12 cellular contexts compared by ENCODE assay signal in the genomic region with DNA sequence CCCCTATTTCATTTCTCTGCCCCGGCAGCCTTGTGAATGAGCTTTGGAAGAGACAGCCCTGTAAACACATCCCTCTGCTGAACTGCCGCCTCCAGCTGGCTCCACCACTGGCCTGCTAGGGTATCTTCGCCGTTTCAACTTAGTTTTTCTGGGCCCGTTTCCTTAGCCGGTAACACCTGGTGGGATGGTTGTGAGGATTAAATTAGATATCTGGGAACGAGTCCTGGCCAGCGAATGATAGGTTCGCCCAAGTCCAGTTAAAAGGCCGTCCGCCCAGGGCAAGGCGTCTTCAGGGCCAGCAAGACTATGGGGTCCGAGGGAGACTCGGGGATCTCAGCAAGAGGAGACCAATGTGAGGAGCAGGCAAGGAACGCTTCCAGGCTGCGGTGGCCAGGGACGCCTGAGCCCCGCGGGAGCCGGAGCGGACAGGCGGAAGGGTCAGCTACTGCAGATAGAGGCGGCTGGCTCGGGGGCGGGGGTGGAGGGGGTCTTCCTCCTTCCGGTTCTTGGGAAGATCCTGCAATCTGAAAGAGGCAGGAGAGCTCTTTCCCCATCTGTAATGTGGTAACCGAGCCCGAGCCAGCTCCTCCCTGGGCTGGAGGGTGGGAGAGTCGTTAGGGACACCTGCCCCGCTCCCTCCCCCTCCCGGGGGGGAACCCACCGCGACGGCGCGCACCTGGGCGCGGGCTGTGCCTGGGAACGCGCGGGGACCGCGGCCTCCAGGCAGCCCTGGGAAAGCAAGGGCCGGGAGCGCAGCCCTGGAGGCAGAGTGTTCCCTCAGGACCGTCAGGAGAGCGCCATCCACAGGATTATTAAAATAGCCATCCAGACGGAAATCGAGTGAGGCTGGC. TPM values are rescaled to one million over a fixed set of nuclear protein-coding genes. Genes with fewer than 3 reads are reported as not detected.
A peak's percentile ranks its signal among the peaks of the same experiment; 100 is the strongest.
DNase-seq lines count a peak whose midpoint lies in the region; ATAC-seq lines count a peak whose summit lies in the region.
"Had no signal": no experiment of that assay in that cellular context is flagged by ENCODE, and none has a peak within 500 bp of the region (broad histone marks: within the 10 kb centered on the region; RNA-seq: fewer than 3 reads in every experiment).

No MANE protein-coding gene starts in this region.

- H3K27ac Mint-ChIP-seq in stimulated activated memory B cell treated with anti-CD40 and anti-IgM and Interleukin-4, amounts not matched to agents 10 μg/mL and 1 μg/mL and 100 μg/mL, for 72 hours, result no peak overlapping the region

- H3K27me3 Mint-ChIP-seq in stimulated activated memory B cell treated with anti-CD40 and anti-IgM and Interleukin-4, amounts not matched to agents 10 μg/mL and 1 μg/mL and 100 μg/mL, for 72 hours, result peaks cover 8% of the 10 kb centered on the region

- no peaks in the 10 kb centered on the region for H3K36me3 Mint-ChIP-seq in stimulated activated memory B cell treated with anti-CD40 and anti-IgM and Interleukin-4, amounts not matched to agents 10 μg/mL and 1 μg/mL and 100 μg/mL, for 72 hours

- ATAC-seq in stimulated activated memory B cell treated with anti-CD40 and anti-IgM and Interleukin-4, amounts not matched to agents 10 μg/mL and 1 μg/mL and 100 μg/mL, for 72 hours, result no peak
- ATAC-seq: A549, K562 had no signal

- peaks cover 14% of the 10 kb centered on the region for H3K4me1 Mint-ChIP-seq in stimulated activated memory B cell treated with anti-CD40 and anti-IgM and Interleukin-4, amounts not matched to agents 10 μg/mL and 1 μg/mL and 100 μg/mL, for 72 hours

- peak overlapping the region; percentile 37 for H3K4me3 Mint-ChIP-seq in stimulated activated memory B cell treated with anti-CD40 and anti-IgM and Interleukin-4, amounts not matched to agents 10 μg/mL and 1 μg/mL and 100 μg/mL, for 72 hours

- DNase-seq in NCI-H748 (lab: John Stamatoyannopoulos, UW; ENCODE audit: unreplicated experiment) (peak; percentile 32), NCI-H748 treated with DMSO at 0.1 percent for 48 hours (lab: John Stamatoyannopoulos, UW) (no peak), astrocyte of the hippocampus (ENCODE audit: low read depth, low spot score) (peak; percentile 18), iris pigment epithelial cell (ENCODE audit: low read depth) (peak; percentile 9), amniotic stem cell (lab: John Stamatoyannopoulos, UW) (no peak), mesenteric fat pad (ENCODE audit: low spot score) (no peak)
- DNase-seq in stimulated activated naive CD4-positive, alpha-beta T cell treated with Interleukin-2 at 50 U/mL for 16 hours (lab: John Stamatoyannopoulos, UW), result no peak
- DNase-seq: SJCRH30; stimulated activated CD4-positive, alpha-beta T cell treated with anti-CD3 and anti-CD28 coated beads, Interleukin-12 subunit alpha, Interleukin-12 subunit beta, amount 100 ng/mL, for 4 hours had no signal

- no peaks in the 10 kb centered on the region for H3K9me3 Mint-ChIP-seq in stimulated activated memory B cell treated with anti-CD40 and anti-IgM and Interleukin-4, amounts not matched to agents 10 μg/mL and 1 μg/mL and 100 μg/mL, for 72 hours

RNA-seq across cellular contexts. Expression of gene PTCRA, which starts 4.5 kb away (rescaled TPM):
- total RNA-seq in mesenteric fat pad, result not detected
- total RNA-seq: K562, SJCRH30 had no signal

RNA-seq across cellular contexts. Expression of gene CNPY3, which starts 17.9 kb away (rescaled TPM):
- 27.4 TPM for total RNA-seq in mesenteric fat pad

RNA-seq across cellular contexts. Expression of gene RPL7L1, which starts 32.0 kb away (rescaled TPM):
- 82.2 TPM for total RNA-seq in mesenteric fat pad

RNA-seq across cellular contexts. Expression of gene GNMT, which starts 49.2 kb away (rescaled TPM):
- 0.61 TPM for total RNA-seq in mesenteric fat pad
- total RNA-seq: SJCRH30 had no signal

Comparison
In these comparisons a context has a peak if more than half of its experiments do, and no peak if none do; other contexts are left out.
1. DNase-seq: peak in NCI-H748 (single experiment), astrocyte of the hippocampus (single experiment) and iris pigment epithelial cell (single experiment); none in NCI-H748 treated with DMSO at 0.1 percent for 48 hours (single experiment), amniotic stem cell (single experiment), stimulated activated naive CD4-positive, alpha-beta T cell treated with Interleukin-2 at 50 U/mL for 16 hours (single experiment) and mesenteric fat pad (single experiment).